In the genomic region with DNA sequence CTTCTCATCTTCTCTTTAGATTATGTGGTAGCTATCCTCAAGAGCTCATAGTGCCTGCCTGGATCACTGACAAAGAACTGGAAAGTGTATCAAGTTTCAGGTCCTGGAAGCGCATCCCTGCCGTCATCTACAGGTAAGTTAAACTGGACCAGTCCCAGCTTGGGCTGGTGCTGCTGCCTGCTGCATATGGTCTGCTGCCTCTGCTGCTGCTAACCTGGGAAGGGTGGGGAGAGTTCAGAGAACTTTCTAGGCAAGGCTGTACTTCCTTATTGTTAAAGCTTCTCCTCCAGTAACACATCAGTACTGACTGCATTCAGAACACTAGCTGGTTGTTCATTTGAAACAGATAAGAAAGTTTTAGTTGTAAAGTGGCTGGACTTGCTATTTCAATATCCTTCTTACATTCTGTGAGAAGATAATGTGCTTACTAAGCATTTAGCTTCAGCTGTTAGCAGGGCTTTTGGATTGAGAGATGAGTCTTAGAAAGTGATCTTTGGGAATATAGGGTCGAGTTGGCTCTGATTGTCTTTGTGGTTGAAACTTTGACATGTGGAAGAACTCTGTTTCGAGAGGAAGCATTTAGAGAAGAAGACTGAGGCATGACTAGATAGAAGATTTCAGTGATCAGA, we compare ENCODE assay signal across 31 cellular contexts.
DNase-seq lines count a peak whose midpoint lies in the region; ATAC-seq, FAIRE-seq and TF ChIP-seq lines count a peak whose summit lies in the region.
"Had no signal": no experiment of that assay in that cellular context is flagged by ENCODE, and none has a peak within 500 bp of the region (broad histone marks: within the 10 kb centered on the region; RNA-seq: fewer than 3 reads in every experiment).

No MANE protein-coding gene starts in this region.

- no peak overlapping the region for H3K4me3 Mint-ChIP-seq in CD14-positive monocyte
- no peak overlapping the region for H3K4me3 Mint-ChIP-seq in T-cell
- H3K4me3 Mint-ChIP-seq: activated CD4-positive, alpha-beta T cell treated with anti-CD3 and anti-CD28 coated beads, Interleukin-2, amount 10 ng/mL, durations not matched to agents 7 days and 5 days; nephron had no signal

- WGBS in A549 (ENCODE audit: missing lambda C conversion rate): 55% methylated on average over 4 of the region's 4 CpGs
- 73 to 76% methylated on average over 4 of the region's 4 CpGs for WGBS in aorta, 2 donors
- 70 to 89% (median 86%) methylated on average over 4 of the region's 4 CpGs for WGBS in ovary, 3 donors

- TF ChIP-seq RAD21 in A549 (conservative IDR thresholded peaks at IDR 0.05 in 1 of 2, IDR thresholded peaks at IDR 0.05 in 1 of 2): no peak

- H3K27me3 ChIP-seq in aorta (ENCODE audit: control insufficient read depth in 1 of 2, insufficient read depth in 2 of 2, low read length in 1 of 2) (no peaks in the 10 kb centered on the region), ovary (no peaks in the 10 kb centered on the region)
- H3K27me3 ChIP-seq: brain microvascular endothelial cell, heart right ventricle, SJCRH30, suprapubic skin had no signal

- H3K27me3 Mint-ChIP-seq in CD14-positive monocyte (ENCODE audit: low read depth in 3 of 3) (peaks cover 0 to 2% (median 0%) of the 10 kb centered on the region in 3 donors), T-cell (no peaks in the 10 kb centered on the region)
- H3K27me3 Mint-ChIP-seq: activated CD4-positive, alpha-beta T cell treated with anti-CD3 and anti-CD28 coated beads, Interleukin-2, amount 10 ng/mL, durations not matched to agents 7 days and 5 days had no signal

- H3K27ac ChIP-seq in A549 (no peak overlapping the region), aorta (ENCODE audit: low read depth in 1 of 2, low read length in 2 of 2) (no peak overlapping the region), ovary (no peak overlapping the region)
- H3K27ac ChIP-seq: brain microvascular endothelial cell, heart right ventricle, SJCRH30, suprapubic skin, WERI-Rb-1 had no signal

- peaks cover 4% of the 10 kb centered on the region; the same call in 1 of the 3 replicates for H3K4me1 ChIP-seq in A549
- no peaks in the 10 kb centered on the region for H3K4me1 ChIP-seq in aorta (ENCODE audit: control insufficient read depth in 1 of 2, insufficient read depth in 2 of 2, low read length in 2 of 2)
- no peaks in the 10 kb centered on the region for H3K4me1 ChIP-seq in ovary (ENCODE audit: insufficient read depth)
- H3K4me1 ChIP-seq: SJCRH30 had no signal

- intact Hi-C loops in CD14-positive monocyte (cut with micrococcal nuclease) (loop anchor here (10.0 kb wide), 2 partner anchors 238 to 368 kb away; partner anchors contain the start of genes UQCR10 (in 1 of the 2) and ZMAT5 (in 1 of the 2)), left colon (cut with DNase I, micrococcal nuclease) (no loop called here), aorta (cut with DNase I) (loop anchor here (5.0 to 10.0 kb wide), 3 partner anchors 128 to 368 kb away; partner anchors contain the start of gene ASCC2 (in 1 of the 2)), ovary (cut with DNase I) (loop anchor here in 2 of 4 donors (5.0 to 10.0 kb wide), 5 partner anchors 118 to 368 kb away; partner anchors contain the start of genes MTMR3 (in 1 of the 2), UQCR10 (in 1 of the 2) and ZMAT5 (in 1 of the 2))

- CTCF ChIA-PET in A549 (lab: Yijun Ruan, JAX) (interaction anchor here (0.5 to 3.3 kb wide), 6 partner anchors 8 to 356 kb away, joined by 3 to 16 read pairs (median 4); no protein-coding TSS in a partner anchor), T-cell (lab: Charles Lee) (interaction anchor here (0.6 to 1.4 kb wide), 4 partner anchors 74 to 402 kb away, joined by 3 to 4 read pairs (median 3); no protein-coding TSS in a partner anchor)

- H3K9me3 Mint-ChIP-seq in CD14-positive monocyte (no peaks in the 10 kb centered on the region), T-cell (no peaks in the 10 kb centered on the region)
- H3K9me3 Mint-ChIP-seq: activated CD4-positive, alpha-beta T cell treated with anti-CD3 and anti-CD28 coated beads, Interleukin-2, amount 10 ng/mL, durations not matched to agents 7 days and 5 days; nephron had no signal

- FAIRE-seq in A549 (lab: Jason Lieb, UNC): no peak
- no peak for FAIRE-seq in GM19239 (lab: Jason Lieb, UNC)
- FAIRE-seq: endothelial cell of umbilical vein, frontal cortex, GM18507, keratinocyte had no signal

- H3K27ac Mint-ChIP-seq in CD14-positive monocyte (peak overlapping the region in 4 of 7 donors; percentile 21 to 66 (median 26)), T-cell (peak overlapping the region; percentile 13 to 39)
- H3K27ac Mint-ChIP-seq: activated CD4-positive, alpha-beta T cell treated with anti-CD3 and anti-CD28 coated beads, Interleukin-2, amount 10 ng/mL, durations not matched to agents 7 days and 5 days; nephron had no signal

- TF ChIP-seq POLR2A in A549 (IDR thresholded peaks at IDR 0.05; ENCODE audit: low read length) (no peak), ovary (IDR thresholded peaks at IDR 0.05) (no peak)

- H3K36me3 ChIP-seq in aorta (ENCODE audit: control insufficient read depth in 1 of 2, insufficient read depth in 2 of 2, low read length in 1 of 2): peaks cover 3 to 6% of the 10 kb centered on the region in 2 donors
- H3K36me3 ChIP-seq in ovary: no peaks in the 10 kb centered on the region

- H3K4me3 ChIP-seq in A549 (no peak overlapping the region), aorta (ENCODE audit: low read length in 2 of 2) (no peak overlapping the region), ovary (no peak overlapping the region)
- H3K4me3 ChIP-seq: heart right ventricle, SJCRH30, suprapubic skin had no signal

- DNase-seq in A549 (ENCODE audit: low read depth in 1 of 2, low spot score in 1 of 2) (no peak), CD14-positive monocyte (ENCODE audit: low spot score) (no peak), T-cell (no peak), left colon (peak; percentile 61 to 71), GM19239 (ENCODE audit: insufficient read length, low spot score) (no peak), aorta (no peak), ovary (no peak)
- DNase-seq: activated CD4-positive, alpha-beta T cell treated with anti-CD3 and anti-CD28 coated beads, Interleukin-2, amount 10 ng/mL, durations not matched to agents 7 days and 5 days; activated naive CD4-positive, alpha-beta T cell; activated T-cell treated with anti-CD3 and anti-CD28 coated beads, Interleukin-2, amount 50 U/mL, for 1 hour; brain microvascular endothelial cell; C1 segment of cervical spinal cord; GOT3; heart right ventricle; KBM-7; midbrain; NCI-H1092 treated with DMSO at 0.1 percent for 48 hours; NCI-H226; NCI-H748 treated with DMSO at 0.1 percent for 48 hours; SJCRH30; stimulated activated naive CD4-positive, alpha-beta T cell treated with Interleukin-2 at 50 U/mL for 16 hours; SW 1271; T1000; WERI-Rb-1 had no signal

- no peak overlapping the region for H3K4me2 ChIP-seq in A549

- peaks cover 84 to 94% of the 10 kb centered on the region in 2 donors for H3K36me3 Mint-ChIP-seq in CD14-positive monocyte
- H3K36me3 Mint-ChIP-seq in T-cell: peaks cover 31% of the 10 kb centered on the region

- TF ChIP-seq CTCF in A549 (IDR thresholded peaks at IDR 0.05) (no peak), CD14-positive monocyte (IDR thresholded peaks at IDR 0.05) (no peak), ovary (IDR thresholded peaks at IDR 0.05) (no peak)

- POLR2A ChIA-PET in A549 (lab: Yijun Ruan, JAX) (no interaction called here), T-cell (lab: Charles Lee) (no interaction called here)

- H3K9me3 ChIP-seq in A549 (no peaks in the 10 kb centered on the region), aorta (ENCODE audit: control insufficient read depth, low read length) (no peaks in the 10 kb centered on the region), ovary (no peaks in the 10 kb centered on the region)
- H3K9me3 ChIP-seq: heart right ventricle, SJCRH30, suprapubic skin had no signal

- ATAC-seq in A549 (no peak), T-cell (replicated peaks in 1 of 4) (no peak), left colon (peak; percentile 93), HG02852 (IDR thresholded peaks at IDR 0.05; ENCODE audit: unreplicated experiment) (no peak), aorta (ENCODE audit: low FRiP score) (no peak)
- ATAC-seq: heart right ventricle had no signal

- TF ChIP-seq EP300 in A549 (IDR thresholded peaks at IDR 0.05) (no peak), ovary (IDR thresholded peaks at IDR 0.05) (no peak)

- H3K4me1 Mint-ChIP-seq in CD14-positive monocyte: no peaks in the 10 kb centered on the region
- peaks cover 0 to 5% (median 3%) of the 10 kb centered on the region in 3 donors for H3K4me1 Mint-ChIP-seq in T-cell

TF ChIP-seq in A549, 52 proteins besides CTCF, POLR2A, EP300 and RAD21:
- TF ChIP-seq JUN (IDR thresholded peaks at IDR 0.05) (no peak), MAFK (IDR thresholded peaks at IDR 0.05; ENCODE audit: partially characterized antibody) (peak; percentile 86), RFX5 (IDR thresholded peaks at IDR 0.05) (no peak)

Comparison
In these comparisons a context has a peak if more than half of its experiments do, and no peak if none do; other contexts are left out.
1. DNase-seq: peak in left colon (2 of 2); none in A549 (0 of 2), CD14-positive monocyte (single experiment), T-cell (0 of 34), GM19239 (single experiment), aorta (0 of 2) and ovary (0 of 5).
2. intact Hi-C loops: an anchor here in CD14-positive monocyte (10.0 kb wide) and aorta (5.0 to 10.0 kb wide); none called in left colon.